In genomic region chr17:82752371-82753200, GRCh38 we compare ENCODE assay signal across 8 cellular contexts. TPM values are rescaled to one million over a fixed set of nuclear protein-coding genes. Genes with fewer than 3 reads are reported as not detected.
DNase-seq lines count a peak whose midpoint lies in the region; ATAC-seq and TF ChIP-seq lines count a peak whose summit lies in the region.

No MANE protein-coding gene starts in this region.

- H3K9me3 ChIP-seq in SU-DHL-6 (ENCODE audit: insufficient read depth, low read length) (no peaks in the 10 kb centered on the region), esophagus (ENCODE audit: control insufficient read depth in 2 of 2, insufficient read depth in 1 of 2, low read depth in 1 of 2, low read length in 1 of 2) (no peaks in the 10 kb centered on the region)

- no peaks in the 10 kb centered on the region for H3K9me2 ChIP-seq in SU-DHL-6 (replicated peaks; ENCODE audit: insufficient read depth, low read length)

- H3K27me3 ChIP-seq in SU-DHL-6 (ENCODE audit: low read length) (no peaks in the 10 kb centered on the region), esophagus (ENCODE audit: control insufficient read depth in 1 of 2, insufficient read depth in 2 of 2, low read length in 2 of 2) (no peaks in the 10 kb centered on the region)

- WGBS in esophagus, 2 donors: 2 to 4% methylated on average over 39 to 72 of the region's 72 CpGs

- peak overlapping the region; percentile 71 for H3K27ac ChIP-seq in SU-DHL-6 (ENCODE audit: low read depth, low read length)
- H3K27ac ChIP-seq in esophagus (ENCODE audit: low read depth in 2 of 2, low read length in 1 of 2): peak overlapping the region; percentile 85 to 93

- H3K27ac Mint-ChIP-seq in nephron progenitor cell: peak overlapping the region; percentile 51

- H3K4me1 ChIP-seq in esophagus (ENCODE audit: control insufficient read depth in 2 of 2, insufficient read depth in 2 of 2, low read length in 1 of 2): peaks cover 0 to 8% of the 10 kb centered on the region in 2 donors

- peaks cover 17% of the 10 kb centered on the region for H3K9me3 Mint-ChIP-seq in nephron progenitor cell

- ATAC-seq in GM18517 (IDR thresholded peaks at IDR 0.05; ENCODE audit: unreplicated experiment) (peak; percentile 14), HG03097 (IDR thresholded peaks at IDR 0.05; ENCODE audit: low FRiP score, unreplicated experiment) (peak; percentile 31)

- peaks cover 40% of the 10 kb centered on the region for H3K79me2 ChIP-seq in SU-DHL-6 (ENCODE audit: insufficient read depth, low read length)

- H3K36me3 ChIP-seq in SU-DHL-6 (ENCODE audit: low read length): no peaks in the 10 kb centered on the region
- H3K36me3 ChIP-seq in esophagus (ENCODE audit: control insufficient read depth in 2 of 2, insufficient read depth in 2 of 2, low read length in 1 of 2): no peaks in the 10 kb centered on the region

- H3K27me3 Mint-ChIP-seq in nephron progenitor cell (ENCODE audit: low read depth, poor library complexity): peaks cover 29% of the 10 kb centered on the region

- peak overlapping the region; percentile 66 for H3K4me2 ChIP-seq in SU-DHL-6 (ENCODE audit: low read depth, low read length, poor library complexity, severe bottlenecking)

- no peaks in the 10 kb centered on the region for H4K20me1 ChIP-seq in SU-DHL-6 (ENCODE audit: low read depth, low read length)

- DNase-seq in AG08395 (ENCODE audit: low spot score) (peak; percentile 48), nephron progenitor cell (peak; percentile 60), DMS79 (lab: John Stamatoyannopoulos, UW) (no peak)
- DNase-seq in activated CD4-positive, alpha-beta T cell treated with anti-CD3 and anti-CD28 coated beads for 4 hours: no peak

- peaks cover 29% of the 10 kb centered on the region for H3K36me3 Mint-ChIP-seq in nephron progenitor cell (ENCODE audit: low read depth)

- peaks cover 47% of the 10 kb centered on the region for H3K4me1 Mint-ChIP-seq in nephron progenitor cell

- TF ChIP-seq CTCF in SU-DHL-6 (IDR thresholded peaks at IDR 0.05; ENCODE audit: insufficient read depth, low read length, poor library complexity, severe bottlenecking): no peak
- no peak for TF ChIP-seq CTCF in nephron progenitor cell (IDR thresholded peaks at IDR 0.05)

- H3K9ac ChIP-seq in SU-DHL-6 (ENCODE audit: low read length): peak overlapping the region; percentile 76

- 0 out of 2 replicates have a peak, but pooled peaks cover 4% of the 10 kb centered on the region for H3F3A ChIP-seq in SU-DHL-6 (ENCODE audit: insufficient read depth)

- H3K4me3 ChIP-seq in SU-DHL-6 (ENCODE audit: insufficient read depth, low read length, poor library complexity, severe bottlenecking) (peak overlapping the region; percentile 93), esophagus (ENCODE audit: low read depth in 1 of 2, low read length in 2 of 2) (peak overlapping the region; percentile 81 to 92)

- H3K4me3 Mint-ChIP-seq in nephron progenitor cell: peak overlapping the region; percentile 93

- H2AFZ ChIP-seq in SU-DHL-6 (ENCODE audit: low read depth, low read length, severe bottlenecking): no peak overlapping the region

RNA-seq across cellular contexts. Expression of gene TBCD, which starts 0.7 kb away (rescaled TPM):
- 10 to 100 TPM; 54.4 to 62.8 TPM for polyA plus RNA-seq in esophagus

RNA-seq across cellular contexts. Expression of gene FN3K, which starts 17.2 kb away (rescaled TPM):
- 1 to 10 TPM; 2.7 to 3.7 TPM for polyA plus RNA-seq in esophagus

RNA-seq across cellular contexts. Expression of gene FN3KRP, which starts 36.1 kb away (rescaled TPM):
- polyA plus RNA-seq in esophagus: 10 to 100 TPM; 15.6 to 19.0 TPM

RNA-seq across cellular contexts. Expression of gene RAB40B, which starts 54.1 kb away (rescaled TPM):
- polyA plus RNA-seq in esophagus: 1 to 10 TPM; 9.3 to 9.7 TPM

Comparison
In these comparisons a context has a peak if more than half of its experiments do, and no peak if none do; other contexts are left out.
1. DNase-seq: peak in AG08395 (single experiment) and nephron progenitor cell (single experiment); none in DMS79 (single experiment) and activated CD4-positive, alpha-beta T cell treated with anti-CD3 and anti-CD28 coated beads for 4 hours (0 of 2).